Comparison of ENCODE assay signal across 16 cellular contexts in the genomic region with DNA sequence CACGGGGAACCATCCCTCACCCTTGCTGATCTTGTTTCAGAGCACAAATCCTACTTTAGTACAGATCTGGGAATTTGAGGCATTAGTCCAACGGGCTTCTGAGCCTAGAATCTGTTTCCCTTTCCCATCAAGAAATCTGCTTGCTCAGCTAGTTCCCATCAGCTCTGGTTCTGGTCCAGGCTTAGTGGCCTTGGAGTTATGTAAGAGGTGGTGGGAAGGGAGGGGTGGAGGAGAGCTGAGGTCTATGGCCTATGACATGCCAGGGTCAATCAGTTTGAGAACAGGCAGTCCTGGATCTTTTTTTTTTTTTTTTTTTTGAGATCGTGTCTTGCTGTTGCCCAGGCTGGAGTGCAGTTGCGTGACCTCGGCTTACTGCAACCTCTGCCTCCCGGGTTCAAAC. TPM values are rescaled to one million over a fixed set of nuclear protein-coding genes. Genes with fewer than 3 reads are reported as not detected.
A peak's percentile ranks its signal among the peaks of the same experiment; 100 is the strongest.
DNase-seq lines count a peak whose midpoint lies in the region; ATAC-seq and TF ChIP-seq lines count a peak whose summit lies in the region.
"Had no signal": no experiment of that assay in that cellular context is flagged by ENCODE, and none has a peak within 500 bp of the region (broad histone marks: within the 10 kb centered on the region; RNA-seq: fewer than 3 reads in every experiment).

No MANE protein-coding gene starts in this region.

- DNase-seq in psoas muscle, result no peak
- no peak for DNase-seq in spleen
- DNase-seq in DMS53 (lab: John Stamatoyannopoulos, UW), result no peak
- DNase-seq in mesendoderm, result no peak
- DNase-seq: Caco-2; CD8-positive, alpha-beta memory T cell; GOT3; H9 had no signal

- 26% methylated on average over 6 of the region's 6 CpGs for WGBS in liver
- WGBS in psoas muscle, 3 donors, result 21 to 23% methylated on average over 6 of the region's 6 CpGs; no CpG with 5 or more reads in 1 of the 3 donors
- WGBS in spleen, 5 donors, result 70 to 78% methylated on average over 5 to 6 of the region's 6 CpGs; no CpG with 5 or more reads in 3 of the 5 donors
- WGBS in mesendoderm (ENCODE audit: extremely low coverage, insufficient coverage, low lambda C conversion rate), result no CpG with 5 or more reads among the region's 6 CpGs

- no peak for ATAC-seq in psoas muscle
- ATAC-seq: A549, GM12878 had no signal

- H3K4ac ChIP-seq in mesendoderm (ENCODE audit: low read depth, low read length), result no peak overlapping the region

- no peak overlapping the region for H3K9ac ChIP-seq in liver (ENCODE audit: low read depth in 1 of 2, low read length in 2 of 2)
- H3K9ac ChIP-seq in mesendoderm (ENCODE audit: low read length), result no peak overlapping the region

- no peak overlapping the region for H3K4me2 ChIP-seq in mesendoderm (ENCODE audit: low read length)
- H3K4me2 ChIP-seq: A549 had no signal

- H3K4me3 ChIP-seq in liver (ENCODE audit: low read depth in 1 of 3, low read length in 3 of 3) (no peak overlapping the region), psoas muscle (no peak overlapping the region), spleen (no peak overlapping the region), mesendoderm (ENCODE audit: low read length) (no peak overlapping the region)
- H3K4me3 ChIP-seq: A549, GM12878 had no signal

- H3K79me2 ChIP-seq in mesendoderm (ENCODE audit: control insufficient read depth, insufficient read depth, low read length), result no peaks in the 10 kb centered on the region

- no peak overlapping the region for H3K18ac ChIP-seq in mesendoderm (ENCODE audit: low read length)

- H3K4me1 ChIP-seq in liver (ENCODE audit: control insufficient read depth in 4 of 4, insufficient read depth in 4 of 4, low read length in 3 of 4) (peaks cover 4 to 32% (median 18%) of the 10 kb centered on the region in 4 donors), psoas muscle (peaks cover 39% of the 10 kb centered on the region), spleen (peaks cover 0 to 4% (median 0%) of the 10 kb centered on the region in 6 donors), mesendoderm (ENCODE audit: control insufficient read depth, low read depth, low read length) (no peaks in the 10 kb centered on the region)
- H3K4me1 ChIP-seq: A549, Caco-2 had no signal

- H2BK15ac ChIP-seq in mesendoderm (replicated peaks; ENCODE audit: low read depth), result no peak overlapping the region

- no peaks in the 10 kb centered on the region for H3K79me1 ChIP-seq in mesendoderm (ENCODE audit: low read length)

- peaks cover 0 to 1% (median 0%) of the 10 kb centered on the region in 4 donors for H3K36me3 ChIP-seq in liver (ENCODE audit: control insufficient read depth in 4 of 4, insufficient read depth in 3 of 4, low read depth in 1 of 4, low read length in 3 of 4)
- peaks cover 0 to 16% of the 10 kb centered on the region in 2 donors for H3K36me3 ChIP-seq in psoas muscle (ENCODE audit: insufficient read depth in 1 of 2, low read depth in 1 of 2)
- peaks cover 0 to 17% (median 0%) of the 10 kb centered on the region in 6 donors for H3K36me3 ChIP-seq in spleen
- no peaks in the 10 kb centered on the region for H3K36me3 ChIP-seq in mesendoderm (ENCODE audit: control insufficient read depth, insufficient read depth, low read length)

- H3K9me3 ChIP-seq in liver (ENCODE audit: control insufficient read depth in 4 of 4, low read length in 3 of 4) (no peaks in the 10 kb centered on the region), psoas muscle (no peaks in the 10 kb centered on the region), spleen (no peaks in the 10 kb centered on the region)
- H3K9me3 ChIP-seq: A549, Caco-2 had no signal

- H3K27ac ChIP-seq in cingulate gyrus (ENCODE audit: low read depth, low read length) (peak overlapping the region; percentile 29), liver (ENCODE audit: low read depth in 1 of 2, low read length in 2 of 2) (peak overlapping the region; percentile 52 to 71), psoas muscle (peak overlapping the region; percentile 41), spleen (peak overlapping the region in 3 of 8 donors; percentile 43 to 68 (median 44)), mesendoderm (ENCODE audit: low read depth, low read length) (no peak overlapping the region)
- H3K27ac ChIP-seq: A549 had no signal

- no peak overlapping the region for H3K56ac ChIP-seq in mesendoderm (ENCODE audit: low read length)

- no peak overlapping the region for H2BK5ac ChIP-seq in mesendoderm (ENCODE audit: low read length)

- no peak overlapping the region for H4K8ac ChIP-seq in mesendoderm (ENCODE audit: low read depth, low read length)

- H2BK120ac ChIP-seq in mesendoderm (ENCODE audit: low read depth, low read length), result no peak overlapping the region

- H3K23ac ChIP-seq in mesendoderm (ENCODE audit: low read length), result no peak overlapping the region

- no peaks in the 10 kb centered on the region for H3K27me3 ChIP-seq in liver (ENCODE audit: control insufficient read depth in 4 of 4, insufficient read depth in 4 of 4, low read length in 3 of 4)
- no peaks in the 10 kb centered on the region for H3K27me3 ChIP-seq in psoas muscle (ENCODE audit: insufficient read depth in 3 of 3, low read length in 2 of 3)
- no peaks in the 10 kb centered on the region for H3K27me3 ChIP-seq in spleen (replicated peaks in 1 of 7)
- no peaks in the 10 kb centered on the region for H3K27me3 ChIP-seq in mesendoderm (ENCODE audit: insufficient read depth, low read length, poor library complexity)

- no peak for TF ChIP-seq CTCF in liver (IDR thresholded peaks at IDR 0.05; ENCODE audit: low read depth, low read length, missing input control)
- no peak for TF ChIP-seq CTCF in psoas muscle (IDR thresholded peaks at IDR 0.05)
- TF ChIP-seq CTCF in spleen (IDR thresholded peaks at IDR 0.05 in 8 of 11, conservative IDR thresholded peaks at IDR 0.05 in 3 of 11), result no peak

- peak; percentile 18 to 51 for TF ChIP-seq RAD21 in liver (IDR thresholded peaks at IDR 0.05)

- no peak for TF ChIP-seq POLR2A in spleen (IDR thresholded peaks at IDR 0.05)

- H2AK5ac ChIP-seq in mesendoderm (ENCODE audit: low read length), result no peak overlapping the region

- intact Hi-C loops in psoas muscle (cut with DNase I), result no loop called here
- intact Hi-C loops in spleen (cut with DNase I; ENCODE audit: low total_unique reads), result no loop called here

- H4K5ac ChIP-seq in mesendoderm (ENCODE audit: low read length), result no peak overlapping the region

TF ChIP-seq in liver, 16 proteins besides CTCF, POLR2A, EP300 and RAD21 (continues in another document):
- peak; percentile 93 for TF ChIP-seq SP1 (IDR thresholded peaks at IDR 0.05)
- TF ChIP-seq FOXA1 (IDR thresholded peaks at IDR 0.05), result no peak
- peak; percentile 33 for TF ChIP-seq YY1 (IDR thresholded peaks at IDR 0.05)
- TF ChIP-seq RXRA (IDR thresholded peaks at IDR 0.05), result peak; percentile 95 to 97
- TF ChIP-seq ZBTB33 (IDR thresholded peaks at IDR 0.05), result peak; percentile 51
- peak; percentile 62 to 82 for TF ChIP-seq HNF4A (conservative IDR thresholded peaks at IDR 0.05)

RNA-seq across cellular contexts. Expression of gene GSTM1, which starts 4.1 kb away (rescaled TPM):
- total RNA-seq in liver, result 100 to 1,000 TPM in 1 of 2 donors, 10 to 100 TPM in 1; 14.7 to 273 TPM
- polyA plus RNA-seq in liver, result 100 to 1,000 TPM; 221 to 341 TPM
- total RNA-seq in psoas muscle, result 10 to 100 TPM in 2 of 4 donors, under 1 TPM in 1, not detected in 1; 0.42 to 89.4 (median 27.6) TPM
- polyA plus RNA-seq in psoas muscle, result 10 to 100 TPM in 2 of 3 donors, under 1 TPM in 1; 0.21 to 41.2 (median 27.5) TPM
- total RNA-seq in spleen, result 10 to 100 TPM in 4 of 7 donors, not detected in 3; 40.8 to 98.6 (median 65.9) TPM
- 10 to 100 TPM in 2 of 3 donors, under 1 TPM in 1; 0.47 to 74.4 (median 41.6) TPM for polyA plus RNA-seq in spleen
- 25.3 TPM for polyA plus RNA-seq in mesendoderm (2013, experiment 1 of 2)
- polyA plus RNA-seq in mesendoderm (2013, experiment 2 of 2), result 23.1 TPM
- total RNA-seq: Caco-2; CD8-positive, alpha-beta memory T cell; HT-29 had no signal
- polyA plus RNA-seq: A549; CD8-positive, alpha-beta memory T cell; IgD-negative memory B cell had no signal

RNA-seq across cellular contexts. Expression of gene GSTM5, which starts 20.3 kb away (rescaled TPM):
- total RNA-seq in liver (1 to 10 TPM in 1 of 2 donors, under 1 TPM in 1; 0.59 to 1.3 TPM), psoas muscle (1 to 10 TPM in 2 of 4 donors, under 1 TPM in 2; 0.61 to 5.0 (median 1.1) TPM), spleen (10 to 100 TPM in 1 of 7 donors, 1 to 10 TPM in 6; 1.4 to 13.1 (median 3.7) TPM)
- polyA plus RNA-seq in liver (1 to 10 TPM; 1.4 to 2.8 TPM), psoas muscle (1 to 10 TPM in 2 of 3 donors, under 1 TPM in 1; 0.53 to 1.4 (median 1.1) TPM), spleen (1 to 10 TPM; 2.8 to 4.2 (median 3.4) TPM)
- 0.14 TPM for polyA plus RNA-seq in mesendoderm (2013, experiment 1 of 2)
- 0.22 TPM for polyA plus RNA-seq in mesendoderm (2013, experiment 2 of 2)
- total RNA-seq: CD8-positive, alpha-beta memory T cell; Daoy; H9; HT-29 had no signal
- polyA plus RNA-seq: A549; CD14-positive monocyte; CD8-positive, alpha-beta memory T cell; IgD-negative memory B cell had no signal

RNA-seq across cellular contexts. Expression of gene GSTM2, which starts 23.9 kb away (rescaled TPM):
- total RNA-seq in liver, result 10 to 100 TPM in 1 of 2 donors, 1 to 10 TPM in 1; 7.1 to 15.1 TPM
- polyA plus RNA-seq in liver, result 1 to 10 TPM; 7.4 to 8.4 TPM
- total RNA-seq in psoas muscle, result 100 to 1,000 TPM in 2 of 4 donors, 10 to 100 TPM in 2; 38.7 to 175 (median 105) TPM
- 10 to 100 TPM; 35.5 to 86.8 (median 61.4) TPM for polyA plus RNA-seq in psoas muscle
- total RNA-seq in spleen, result 100 to 1,000 TPM in 1 of 7 donors, 10 to 100 TPM in 6; 34.8 to 100 (median 52.2) TPM
- polyA plus RNA-seq in spleen, result 10 to 100 TPM; 26.2 to 80.9 (median 67.9) TPM
- polyA plus RNA-seq in mesendoderm (2013, experiment 1 of 2), result 10.1 TPM
- 10.5 TPM for polyA plus RNA-seq in mesendoderm (2013, experiment 2 of 2)
- total RNA-seq: HT-29 had no signal

RNA-seq across cellular contexts. Expression of gene GSTM4, which starts 35.9 kb away (rescaled TPM):
- total RNA-seq in liver (10 to 100 TPM; 12.2 to 42.8 TPM), psoas muscle (10 to 100 TPM; 35.0 to 56.2 (median 46.9) TPM), spleen (10 to 100 TPM; 23.4 to 53.8 (median 33.8) TPM)
- polyA plus RNA-seq in liver (10 to 100 TPM; 25.5 to 36.2 TPM), psoas muscle (10 to 100 TPM; 26.0 to 46.8 (median 42.9) TPM), spleen (10 to 100 TPM; 14.8 to 37.8 (median 16.5) TPM)
- polyA plus RNA-seq in mesendoderm (2013, experiment 1 of 2), result 9.2 TPM
- polyA plus RNA-seq in mesendoderm (2013, experiment 2 of 2), result 9.5 TPM

RNA-seq across cellular contexts. Expression of gene GSTM3, which starts 49.1 kb away (rescaled TPM):
- total RNA-seq in liver (10 to 100 TPM in 1 of 2 donors, 1 to 10 TPM in 1; 6.9 to 39.8 TPM), psoas muscle (10 to 100 TPM; 10.1 to 49.4 (median 25.4) TPM), spleen (10 to 100 TPM in 6 of 7 donors, 1 to 10 TPM in 1; 8.9 to 42.4 (median 21.9) TPM)
- polyA plus RNA-seq in liver (10 to 100 TPM; 30.1 to 51.5 TPM), psoas muscle (10 to 100 TPM; 39.8 to 79.8 (median 42.3) TPM), spleen (10 to 100 TPM; 11.2 to 44.0 (median 16.9) TPM)
- 6.4 TPM for polyA plus RNA-seq in mesendoderm (2013, experiment 1 of 2)
- 6.1 TPM for polyA plus RNA-seq in mesendoderm (2013, experiment 2 of 2)
- total RNA-seq: GM12878, HT-29 had no signal
- polyA plus RNA-seq: GM12878 had no signal
